Comparison of ENCODE assay signal across 1 cellular context in the genomic region with DNA sequence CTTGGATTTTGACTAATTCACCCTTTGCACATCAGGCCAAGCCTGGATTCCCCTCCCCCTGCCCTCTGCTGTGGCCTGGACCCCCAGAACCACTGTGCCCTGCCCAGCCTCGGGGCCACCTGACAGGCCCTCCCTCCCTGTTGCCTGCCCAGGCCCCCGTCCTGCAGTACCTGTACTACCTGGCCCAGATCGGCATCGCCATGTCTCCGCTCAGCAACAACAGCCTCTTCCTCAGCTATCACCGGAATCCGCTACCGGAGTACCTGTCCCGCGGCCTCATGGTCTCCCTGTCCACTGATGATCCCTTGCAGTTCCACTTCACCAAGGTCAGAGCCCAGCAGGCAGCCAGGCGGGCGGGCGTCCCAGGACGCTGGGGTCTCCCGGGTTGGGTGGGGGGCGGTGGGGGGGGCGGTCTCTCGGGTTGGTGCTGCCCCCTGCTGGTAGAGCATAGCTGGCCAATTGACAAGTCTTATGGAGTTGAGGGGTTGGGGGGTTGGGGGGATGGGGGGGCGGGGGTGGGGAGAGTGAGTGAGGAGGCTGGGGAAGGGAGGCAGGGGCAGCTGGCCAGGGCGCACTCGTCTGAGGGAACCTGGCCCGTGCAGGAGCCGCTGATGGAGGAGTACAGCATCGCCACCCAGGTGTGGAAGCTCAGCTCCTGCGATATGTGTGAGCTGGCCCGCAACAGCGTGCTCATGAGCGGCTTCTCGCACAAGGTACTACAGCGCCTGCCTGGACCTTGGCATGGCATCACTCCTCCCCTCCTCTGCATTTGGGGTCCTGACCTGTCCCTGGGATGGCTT.
TF ChIP-seq lines count a peak whose summit lies in the region.

No MANE protein-coding gene starts in this region.

TF ChIP-seq in A549, 52 proteins besides CTCF, POLR2A, EP300 and RAD21 (continued from another document):
- TF ChIP-seq, protein P1, sequence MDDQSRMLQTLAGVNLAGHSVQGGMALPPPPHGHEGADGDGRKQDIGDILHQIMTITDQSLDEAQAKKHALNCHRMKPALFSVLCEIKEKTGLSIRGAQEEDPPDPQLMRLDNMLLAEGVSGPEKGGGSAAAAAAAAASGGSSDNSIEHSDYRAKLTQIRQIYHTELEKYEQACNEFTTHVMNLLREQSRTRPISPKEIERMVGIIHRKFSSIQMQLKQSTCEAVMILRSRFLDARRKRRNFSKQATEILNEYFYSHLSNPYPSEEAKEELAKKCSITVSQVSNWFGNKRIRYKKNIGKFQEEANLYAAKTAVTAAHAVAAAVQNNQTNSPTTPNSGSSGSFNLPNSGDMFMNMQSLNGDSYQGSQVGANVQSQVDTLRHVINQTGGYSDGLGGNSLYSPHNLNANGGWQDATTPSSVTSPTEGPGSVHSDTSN (IDR thresholded peaks at IDR 0.05), result no peak
- TF ChIP-seq SMC3 (IDR thresholded peaks at IDR 0.05) (peak; percentile 53), FOXS1 (CRISPR knock-in tag; IDR thresholded peaks at IDR 0.05) (no peak)
